19 cellular contexts compared by ENCODE assay signal in the genomic region with DNA sequence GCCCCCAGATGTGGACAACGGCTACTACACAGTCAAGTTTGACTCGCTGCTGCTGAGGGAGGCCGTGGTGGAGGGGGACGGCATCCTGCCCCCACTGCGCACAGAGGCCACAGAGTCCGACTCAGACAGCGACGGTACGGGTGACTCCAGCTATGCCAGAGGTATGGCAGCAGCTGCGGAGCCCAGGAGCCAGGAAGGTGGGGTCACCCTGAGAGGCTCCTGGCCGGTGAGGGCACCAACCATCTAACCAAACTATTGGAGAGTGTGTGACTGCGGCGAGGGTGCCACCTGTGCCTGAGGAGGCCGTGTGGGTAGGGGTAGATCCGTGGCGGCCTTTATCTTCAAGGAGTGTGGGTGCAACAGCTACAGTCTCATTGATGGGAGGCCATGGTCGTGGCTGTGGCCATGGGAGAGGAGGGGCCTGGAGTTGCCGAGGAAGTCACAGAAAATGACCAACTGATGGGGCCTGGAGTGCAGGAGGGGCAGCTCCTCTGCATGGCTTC. TPM values are rescaled to one million over a fixed set of nuclear protein-coding genes. Genes with fewer than 3 reads are reported as not detected.
A peak's percentile ranks its signal among the peaks of the same experiment; 100 is the strongest.
DNase-seq lines count a peak whose midpoint lies in the region; ATAC-seq and TF ChIP-seq lines count a peak whose summit lies in the region.
"Had no signal": no experiment of that assay in that cellular context is flagged by ENCODE, and none has a peak within 500 bp of the region (broad histone marks: within the 10 kb centered on the region; RNA-seq: fewer than 3 reads in every experiment).

No MANE protein-coding gene starts in this region.

- no peak overlapping the region for H3K18ac ChIP-seq in IMR-90 (ENCODE audit: low read depth, low read length)

- peaks cover 39% of the 10 kb centered on the region for H4K20me1 ChIP-seq in IMR-90 (ENCODE audit: insufficient read depth, low read length)

- peak overlapping the region; percentile 63 for H2AK9ac ChIP-seq in IMR-90 (replicated peaks; ENCODE audit: low read depth, low read length, poor library complexity)

- BruUV-seq in IMR-90 (replicated peaks; lab: Mats Ljungman, UMichigan): no TSS peak

- H3K4me1 ChIP-seq in IMR-90 (ENCODE audit: control insufficient read depth, insufficient read depth, low read length): no peaks in the 10 kb centered on the region
- no peaks in the 10 kb centered on the region for H3K4me1 ChIP-seq in endodermal cell (ENCODE audit: control insufficient read depth, insufficient read depth, low read length)
- peaks cover 68% of the 10 kb centered on the region for H3K4me1 ChIP-seq in thymus (ENCODE audit: control insufficient read depth, insufficient read depth, low read length)

- H2AK5ac ChIP-seq in IMR-90 (ENCODE audit: low read depth, low read length): no peak overlapping the region

- no peaks in the 10 kb centered on the region for H3K27me3 Mint-ChIP-seq in activated naive CD8-positive, alpha-beta T cell treated with anti-CD3 and anti-CD28 coated beads for 36 hours
- no peaks in the 10 kb centered on the region for H3K27me3 Mint-ChIP-seq in activated naive CD8-positive, alpha-beta T cell treated with anti-CD3 and anti-CD28 coated beads, Interleukin-2, amount 50 U/mL, for 24 hours
- H3K27me3 Mint-ChIP-seq in endodermal cell (ENCODE audit: insufficient read depth): peaks cover 1% of the 10 kb centered on the region

- no peak overlapping the region for H3K14ac ChIP-seq in IMR-90 (replicated peaks; ENCODE audit: low read depth, low read length)

- H3K23ac ChIP-seq in IMR-90 (ENCODE audit: low read depth, low read length): no peak overlapping the region

- TF ChIP-seq RAD21 in IMR-90 (IDR thresholded peaks at IDR 0.05; ENCODE audit: low read length): no peak

- no peak overlapping the region for H4K8ac ChIP-seq in IMR-90 (ENCODE audit: low read depth in 2 of 2, low read length in 2 of 2)

- 89% methylated on average over 6 of the region's 18 CpGs; no CpG with 5 or more reads in 1 of the 2 experiments for WGBS in IMR-90 (ENCODE audit: extremely low coverage in 2 of 2, insufficient read length in 1 of 2), 2 experiments
- WGBS in endodermal cell (ENCODE audit: insufficient coverage in 1 of 2, insufficient read length in 1 of 2), 2 experiments: 95 to 98% methylated on average over 14 to 18 of the region's 18 CpGs
- 60% methylated on average over 18 of the region's 18 CpGs for WGBS in thymus

- H3K79me1 ChIP-seq in IMR-90 (ENCODE audit: low read depth in 1 of 2, low read length in 2 of 2): peaks cover 21 to 55% of the 10 kb centered on the region in 2 experiments

- H3K27me3 ChIP-seq in IMR-90 (ENCODE audit: control insufficient read depth, insufficient read depth, low read length) (no peaks in the 10 kb centered on the region), endodermal cell (ENCODE audit: control insufficient read depth, insufficient read depth, low read length, poor library complexity, severe bottlenecking) (no peaks in the 10 kb centered on the region), thymus (ENCODE audit: control insufficient read depth, insufficient read depth) (no peaks in the 10 kb centered on the region)
- H3K27me3 ChIP-seq: uterus had no signal

- H3K36me3 ChIP-seq in IMR-90 (ENCODE audit: control insufficient read depth, insufficient read depth, low read length) (peaks cover 39% of the 10 kb centered on the region), endodermal cell (ENCODE audit: control insufficient read depth, insufficient read depth, low read length) (peaks cover 39% of the 10 kb centered on the region), thymus (ENCODE audit: control insufficient read depth, insufficient read depth) (peaks cover 36% of the 10 kb centered on the region)
- H3K36me3 ChIP-seq: uterus had no signal

- H3K4me3 ChIP-seq in IMR-90 (ENCODE audit: insufficient read depth, low read depth, low read length) (no peak overlapping the region), endodermal cell (ENCODE audit: low read length) (no peak overlapping the region), thymus (ENCODE audit: low read length) (no peak overlapping the region)
- H3K4me3 ChIP-seq: heart right ventricle, uterus had no signal

- DNase-seq in activated naive CD8-positive, alpha-beta T cell treated with anti-CD3 and anti-CD28 coated beads for 36 hours: no peak
- DNase-seq in activated naive CD8-positive, alpha-beta T cell treated with anti-CD3 and anti-CD28 coated beads, Interleukin-2, amount 50 U/mL, for 24 hours: no peak
- DNase-seq in IMR-90 (no peak), endodermal cell (no peak), GM10248 (ENCODE audit: extremely low spot score) (no peak)
- DNase-seq: cerebellar nuclear complex; heart right ventricle; mammary epithelial cell; NCI-H1092 treated with DMSO at 0.1 percent for 48 hours; NCI-H1930; occipital lobe; stimulated activated CD4-positive, alpha-beta T cell treated with anti-CD3 and anti-CD28 coated beads, Interleukin-2, amount 100 ng/mL, for 48 hours; substantia nigra; uterus had no signal

- H3K56ac ChIP-seq in IMR-90 (ENCODE audit: extremely low read depth, insufficient read depth, low read length): no peak overlapping the region

- ATAC-seq in activated naive CD8-positive, alpha-beta T cell treated with anti-CD3 and anti-CD28 coated beads, Interleukin-2, amount 50 U/mL, for 24 hours: no peak
- ATAC-seq in IMR-90 (ENCODE audit: low read depth) (no peak), GM18519 (IDR thresholded peaks at IDR 0.05; ENCODE audit: low FRiP score, unreplicated experiment) (no peak)
- ATAC-seq: activated CD4-positive, CD25-positive, alpha-beta regulatory T cell treated with anti-CD3 and anti-CD28 coated beads, Interleukin-2, amount 50 U/mL, for 24 hours; heart right ventricle; Right ventricle myocardium inferior; stimulated activated effector memory CD8-positive, alpha-beta T cell treated with anti-CD3 and anti-CD28 coated beads, Interleukin-12 subunit alpha, Interleukin-12 subunit beta, amount 100 ng/mL, for 72 hours had no signal

- dilution Hi-C loops in IMR-90 (cut with HindIII; ENCODE audit: low sequenced_read_pairs, unreplicated experiment): no loop called here

- H2BK120ac ChIP-seq in IMR-90 (ENCODE audit: low read depth, low read length): no peak overlapping the region

- H3K4me2 ChIP-seq in IMR-90 (ENCODE audit: low read depth, low read length): no peak overlapping the region

- no peak for TF ChIP-seq POLR2A in IMR-90 (IDR thresholded peaks at IDR 0.05; ENCODE audit: low read depth, low read length)

- H4K5ac ChIP-seq in IMR-90 (ENCODE audit: low read depth, low read length): no peak overlapping the region

- H3K9me3 ChIP-seq in IMR-90 (ENCODE audit: control insufficient read depth, insufficient read depth, low read length) (no peaks in the 10 kb centered on the region), endodermal cell (ENCODE audit: control insufficient read depth, low read length) (no peaks in the 10 kb centered on the region), thymus (ENCODE audit: control insufficient read depth) (no peaks in the 10 kb centered on the region)
- H3K9me3 ChIP-seq: heart right ventricle, uterus had no signal

- peaks cover 35% of the 10 kb centered on the region for H3K4me1 Mint-ChIP-seq in activated naive CD8-positive, alpha-beta T cell treated with anti-CD3 and anti-CD28 coated beads for 36 hours
- peaks cover 17% of the 10 kb centered on the region for H3K4me1 Mint-ChIP-seq in activated naive CD8-positive, alpha-beta T cell treated with anti-CD3 and anti-CD28 coated beads, Interleukin-2, amount 50 U/mL, for 24 hours
- H3K4me1 Mint-ChIP-seq in endodermal cell: no peaks in the 10 kb centered on the region

- no peak overlapping the region for H2BK5ac ChIP-seq in IMR-90 (ENCODE audit: low read depth, low read length, poor library complexity, severe bottlenecking)

- H3K9ac ChIP-seq in IMR-90 (ENCODE audit: low read depth, low read length): no peak overlapping the region
- H3K9ac ChIP-seq in endodermal cell (ENCODE audit: extremely low read depth, low read length, poor library complexity, severe bottlenecking): no peak overlapping the region

- H3K27ac ChIP-seq in IMR-90 (ENCODE audit: insufficient read depth, low read length): no peak overlapping the region
- no peak overlapping the region for H3K27ac ChIP-seq in endodermal cell (ENCODE audit: low read depth, low read length)
- peak overlapping the region; percentile 19 for H3K27ac ChIP-seq in thymus (ENCODE audit: low read depth)
- H3K27ac ChIP-seq: heart right ventricle, uterus had no signal

- H2AFZ ChIP-seq in IMR-90 (replicated peaks; ENCODE audit: low read length, poor library complexity): no peak overlapping the region

- H3K9me1 ChIP-seq in IMR-90 (ENCODE audit: insufficient read depth, low read length): peaks cover 19% of the 10 kb centered on the region

- in situ Hi-C loops in IMR-90 (cut with MboI; ENCODE audit: low sequenced_read_pairs): no loop called here

- no peak overlapping the region for H2BK15ac ChIP-seq in IMR-90 (ENCODE audit: low read depth, low read length)

- H3K36me3 Mint-ChIP-seq in activated naive CD8-positive, alpha-beta T cell treated with anti-CD3 and anti-CD28 coated beads for 36 hours: peaks cover 9% of the 10 kb centered on the region
- peaks cover 6% of the 10 kb centered on the region for H3K36me3 Mint-ChIP-seq in activated naive CD8-positive, alpha-beta T cell treated with anti-CD3 and anti-CD28 coated beads, Interleukin-2, amount 50 U/mL, for 24 hours (ENCODE audit: low read depth)
- peaks cover 23% of the 10 kb centered on the region for H3K36me3 Mint-ChIP-seq in endodermal cell (ENCODE audit: low read depth)

- peak overlapping the region; percentile 18 for H3K4me3 Mint-ChIP-seq in activated naive CD8-positive, alpha-beta T cell treated with anti-CD3 and anti-CD28 coated beads for 36 hours
- H3K4me3 Mint-ChIP-seq in activated naive CD8-positive, alpha-beta T cell treated with anti-CD3 and anti-CD28 coated beads, Interleukin-2, amount 50 U/mL, for 24 hours: no peak overlapping the region
- H3K4me3 Mint-ChIP-seq in endodermal cell: no peak overlapping the region
- H3K4me3 Mint-ChIP-seq: stimulated activated effector memory CD8-positive, alpha-beta T cell treated with anti-CD3 and anti-CD28 coated beads, Interleukin-12 subunit alpha, Interleukin-12 subunit beta, amount 100 ng/mL, for 72 hours had no signal

- TF ChIP-seq CTCF in IMR-90 (conservative IDR thresholded peaks at IDR 0.05; ENCODE audit: low read depth, low read length) (no peak), endodermal cell (conservative IDR thresholded peaks at IDR 0.05) (no peak), GM10248 (IDR thresholded peaks at IDR 0.05; ENCODE audit: control extremely low read depth, extremely low read depth, low read depth, missing control alignments) (no peak)

- no peak overlapping the region for H2BK20ac ChIP-seq in IMR-90 (ENCODE audit: low read depth, low read length)

- H4K91ac ChIP-seq in IMR-90 (ENCODE audit: insufficient read depth, low read depth, low read length): no peak overlapping the region

- H3K27ac Mint-ChIP-seq in activated naive CD8-positive, alpha-beta T cell treated with anti-CD3 and anti-CD28 coated beads for 36 hours: no peak overlapping the region
- H3K27ac Mint-ChIP-seq in activated naive CD8-positive, alpha-beta T cell treated with anti-CD3 and anti-CD28 coated beads, Interleukin-2, amount 50 U/mL, for 24 hours: no peak overlapping the region
- H3K27ac Mint-ChIP-seq in endodermal cell: peak overlapping the region; percentile 52
- H3K27ac Mint-ChIP-seq: stimulated activated effector memory CD8-positive, alpha-beta T cell treated with anti-CD3 and anti-CD28 coated beads, Interleukin-12 subunit alpha, Interleukin-12 subunit beta, amount 100 ng/mL, for 72 hours had no signal

- intact Hi-C loops in IMR-90 (cut with micrococcal nuclease): no loop called here

- CTCF ChIA-PET in IMR-90 (lab: Yijun Ruan, JAX) (no interaction called here), GM10248 (lab: Yijun Ruan, JAX) (interaction anchor here (0.8 to 4.6 kb wide), 5 partner anchors 12 to 237 kb away, joined by 3 to 16 read pairs (median 5); a partner anchor contains a TSS)

- H3K9me3 Mint-ChIP-seq in activated naive CD8-positive, alpha-beta T cell treated with anti-CD3 and anti-CD28 coated beads for 36 hours: peaks cover 4% of the 10 kb centered on the region
- H3K9me3 Mint-ChIP-seq in activated naive CD8-positive, alpha-beta T cell treated with anti-CD3 and anti-CD28 coated beads, Interleukin-2, amount 50 U/mL, for 24 hours: no peaks in the 10 kb centered on the region
- H3K9me3 Mint-ChIP-seq in endodermal cell: no peaks in the 10 kb centered on the region
- H3K9me3 Mint-ChIP-seq: stimulated activated effector memory CD8-positive, alpha-beta T cell treated with anti-CD3 and anti-CD28 coated beads, Interleukin-12 subunit alpha, Interleukin-12 subunit beta, amount 100 ng/mL, for 72 hours had no signal

- H3K4ac ChIP-seq in IMR-90 (ENCODE audit: low read depth, low read length): no peak overlapping the region

- POLR2A ChIA-PET in IMR-90 (lab: Charles Lee; ENCODE audit: unreplicated experiment): no interaction called here
- POLR2A ChIA-PET in GM10248 (lab: Yijun Ruan, JAX): no interaction called here

RNA-seq across cellular contexts. Expression of a gene that starts 2.8 kb away (rescaled TPM):
- 10 to 100 TPM in 1 of 2 experiments, 1 to 10 TPM in 1; 9.3 to 12.2 TPM for total RNA-seq in activated naive CD8-positive, alpha-beta T cell treated with anti-CD3 and anti-CD28 coated beads for 36 hours
- total RNA-seq in IMR-90 (2012; rRNA removed) (0.28 and 0.36 TPM in 2 replicates), endodermal cell (10 to 100 TPM in 1 of 2 donors, 1 to 10 TPM in 1; 7.6 to 10.1 TPM)
- polyA plus RNA-seq in IMR-90 (2012; rRNA removed) (7.8 and 11.9 TPM in 2 replicates), thymus (181 TPM)
- polyA plus RNA-seq in IMR-90 (2012; cell fraction: cytosol; rRNA removed): 3.9 and 6.3 TPM in 2 replicates
- 79.5 and 363 TPM in 2 replicates for polyA plus RNA-seq in IMR-90 (2012; cell fraction: nucleus; rRNA removed; ENCODE audit: low replicate concordance)
- polyA plus RNA-seq in endodermal cell (2013, experiment 1 of 2): 10.0 TPM
- polyA plus RNA-seq in endodermal cell (2013, experiment 2 of 2): 9.6 TPM

RNA-seq across cellular contexts. Expression of a gene that starts 5.9 kb away (rescaled TPM):
- 10 to 100 TPM; 25.7 to 29.3 TPM for total RNA-seq in activated naive CD8-positive, alpha-beta T cell treated with anti-CD3 and anti-CD28 coated beads for 36 hours
- 5.0 and 8.1 TPM in 2 replicates for total RNA-seq in IMR-90 (2012; rRNA removed)
- polyA plus RNA-seq in IMR-90 (2012; rRNA removed): 50.3 and 71.4 TPM in 2 replicates
- polyA plus RNA-seq in IMR-90 (2012; cell fraction: cytosol; rRNA removed): 56.6 and 65.4 TPM in 2 replicates
- 199 and 567 TPM in 2 replicates for polyA plus RNA-seq in IMR-90 (2012; cell fraction: nucleus; rRNA removed; ENCODE audit: low replicate concordance)
- 100 to 1,000 TPM in 1 of 2 donors, 10 to 100 TPM in 1; 69.3 to 108 TPM for total RNA-seq in endodermal cell
- 89.4 TPM for polyA plus RNA-seq in endodermal cell (2013, experiment 1 of 2)
- polyA plus RNA-seq in endodermal cell (2013, experiment 2 of 2): 77.8 TPM
- 66.1 TPM for polyA plus RNA-seq in thymus

RNA-seq across cellular contexts. Expression of a gene that starts 25.8 kb away (rescaled TPM):
- total RNA-seq in activated naive CD8-positive, alpha-beta T cell treated with anti-CD3 and anti-CD28 coated beads for 36 hours: 10 to 100 TPM; 22.0 to 22.1 TPM
- 13.4 and 15.6 TPM in 2 replicates for total RNA-seq in IMR-90 (2012; rRNA removed)
- 20.2 and 21.1 TPM in 2 replicates for polyA plus RNA-seq in IMR-90 (2012; rRNA removed)
- polyA plus RNA-seq in IMR-90 (2012; cell fraction: cytosol; rRNA removed): 18.9 and 24.7 TPM in 2 replicates
- polyA plus RNA-seq in IMR-90 (2012; cell fraction: nucleus; rRNA removed; ENCODE audit: low replicate concordance): 80.8 and 206 TPM in 2 replicates
- 10 to 100 TPM; 28.8 to 29.5 TPM for total RNA-seq in endodermal cell
- 20.8 TPM for polyA plus RNA-seq in endodermal cell (2013, experiment 1 of 2)
- polyA plus RNA-seq in endodermal cell (2013, experiment 2 of 2): 22.4 TPM
- 66.6 TPM for polyA plus RNA-seq in thymus

RNA-seq across cellular contexts. Expression of a gene that starts 25.9 kb away (rescaled TPM):
- 10 to 100 TPM; 49.5 to 50.1 TPM for total RNA-seq in activated naive CD8-positive, alpha-beta T cell treated with anti-CD3 and anti-CD28 coated beads for 36 hours
- total RNA-seq in IMR-90 (2012; rRNA removed) (25.3 and 29.2 TPM in 2 replicates), endodermal cell (10 to 100 TPM; 41.6 to 46.2 TPM)
- polyA plus RNA-seq in IMR-90 (2012; rRNA removed) (36.3 and 36.6 TPM in 2 replicates), thymus (94.0 TPM)
- 36.7 and 61.6 TPM in 2 replicates for polyA plus RNA-seq in IMR-90 (2012; cell fraction: cytosol; rRNA removed)
- 102 and 139 TPM in 2 replicates for polyA plus RNA-seq in IMR-90 (2012; cell fraction: nucleus; rRNA removed; ENCODE audit: low replicate concordance)
- polyA plus RNA-seq in endodermal cell (2013, experiment 1 of 2): 17.2 TPM
- polyA plus RNA-seq in endodermal cell (2013, experiment 2 of 2): 13.7 TPM

RNA-seq across cellular contexts. Expression of a gene that starts 37.2 kb away (rescaled TPM):
- not detected for total RNA-seq in activated naive CD8-positive, alpha-beta T cell treated with anti-CD3 and anti-CD28 coated beads for 36 hours
- 1.1 and 1.3 TPM in 2 replicates for total RNA-seq in IMR-90 (2012; rRNA removed)
- 11.0 and 12.0 TPM in 2 replicates for polyA plus RNA-seq in IMR-90 (2012; rRNA removed)
- 3.7 and 18.0 TPM in 2 replicates for polyA plus RNA-seq in IMR-90 (2012; cell fraction: cytosol; rRNA removed)
- 22.6 and 133 TPM in 2 replicates for polyA plus RNA-seq in IMR-90 (2012; cell fraction: nucleus; rRNA removed; ENCODE audit: low replicate concordance)
- total RNA-seq in endodermal cell: not detected
- 2.0 TPM for polyA plus RNA-seq in endodermal cell (2013, experiment 1 of 2)
- 1.1 TPM for polyA plus RNA-seq in endodermal cell (2013, experiment 2 of 2)
- polyA plus RNA-seq in thymus: 34.7 TPM
- total RNA-seq: occipital lobe had no signal
